Comparison of ENCODE assay signal across 1 cellular context in genomic region chr6:43059168-43060033, GRCh38.
TF ChIP-seq lines count a peak whose summit lies in the region.

TSS of gene KLC4 (plus strand) at chr6:43059631. CDS start at chr6:43061336, 1,705 bp downstream.
TSS of gene MRPL2 (minus strand) at chr6:43059434. CDS start at chr6:43059381, 53 bp downstream.

TF ChIP-seq in HepG2, 621 proteins besides CTCF, POLR2A, EP300 and RAD21 (continued from another document and continues in another):
- no peak for TF ChIP-seq ZBTB33 (CRISPR knock-in tag; IDR thresholded peaks at IDR 0.05)
- no peak; the same call in 1 of the 2 replicates for TF ChIP-seq THAP8 (CRISPR knock-in tag; IDR thresholded peaks at IDR 0.05; ENCODE audit: borderline replicate concordance)
- no peak; the same call in 1 of the 2 replicates for TF ChIP-seq GLI4 (CRISPR knock-in tag; IDR thresholded peaks at IDR 0.05; ENCODE audit: borderline replicate concordance)
- no peak for TF ChIP-seq SAFB2 (CRISPR knock-in tag; IDR thresholded peaks at IDR 0.05; ENCODE audit: borderline replicate concordance, low read depth)
- no peak for TF ChIP-seq ZKSCAN5 (CRISPR knock-in tag; IDR thresholded peaks at IDR 0.05)
- no peak for TF ChIP-seq MED8 (CRISPR knock-in tag; IDR thresholded peaks at IDR 0.05; ENCODE audit: insufficient replicate concordance)
- TF ChIP-seq ZNF549 (CRISPR knock-in tag; IDR thresholded peaks at IDR 0.05), result no peak
- TF ChIP-seq FUBP1 (CRISPR knock-in tag; IDR thresholded peaks at IDR 0.05; ENCODE audit: borderline replicate concordance), result no peak; the same call in 1 of the 2 replicates
- peak; percentile 77 for TF ChIP-seq ZNF598 (CRISPR knock-in tag; IDR thresholded peaks at IDR 0.05; ENCODE audit: borderline replicate concordance)
- TF ChIP-seq ZBTB37 (CRISPR knock-in tag; IDR thresholded peaks at IDR 0.05), result no peak
- no peak for TF ChIP-seq ZNF652 (CRISPR knock-in tag; IDR thresholded peaks at IDR 0.05; ENCODE audit: borderline replicate concordance, low read depth)
- no peak for TF ChIP-seq ZNF704 (CRISPR knock-in tag; IDR thresholded peaks at IDR 0.05; ENCODE audit: borderline replicate concordance)
- no peak for TF ChIP-seq REL (CRISPR knock-in tag; conservative IDR thresholded peaks at IDR 0.05)
- no peak for TF ChIP-seq ZNF256 (CRISPR knock-in tag; conservative IDR thresholded peaks at IDR 0.05)
- no peak for TF ChIP-seq ZFP62 (CRISPR knock-in tag; IDR thresholded peaks at IDR 0.05)
- TF ChIP-seq ZSCAN25 (CRISPR knock-in tag; IDR thresholded peaks at IDR 0.05), result no peak
- no peak for TF ChIP-seq KLF15 (CRISPR knock-in tag; IDR thresholded peaks at IDR 0.05; ENCODE audit: borderline replicate concordance)
- peak; percentile 80; the same call in 1 of the 2 replicates for TF ChIP-seq ZNF441 (CRISPR knock-in tag; IDR thresholded peaks at IDR 0.05; ENCODE audit: borderline replicate concordance)
- no peak for TF ChIP-seq ZNF513 (CRISPR knock-in tag; conservative IDR thresholded peaks at IDR 0.05)
- no peak for TF ChIP-seq TCF12 (IDR thresholded peaks at IDR 0.05)
- TF ChIP-seq TCF12 (CRISPR knock-in tag; IDR thresholded peaks at IDR 0.05), result peak; percentile 60; the same call in 1 of the 2 replicates
- TF ChIP-seq FOXK2 (IDR thresholded peaks at IDR 0.05), result peak; percentile 83
- TF ChIP-seq ZNF24 (IDR thresholded peaks at IDR 0.05), result no peak
- no peak for TF ChIP-seq ZNF75D (CRISPR knock-in tag; IDR thresholded peaks at IDR 0.05; ENCODE audit: borderline replicate concordance)
- TF ChIP-seq SRSF9 (IDR thresholded peaks at IDR 0.05; ENCODE audit: borderline replicate concordance, insufficient read depth, low read depth, low read length, poor library complexity, severe bottlenecking), result no peak
- no peak for TF ChIP-seq ZIK1 (CRISPR knock-in tag; IDR thresholded peaks at IDR 0.05; ENCODE audit: borderline replicate concordance, low read depth)
- no peak; the same call in 1 of the 2 replicates for TF ChIP-seq HHEX (CRISPR knock-in tag; IDR thresholded peaks at IDR 0.05)
- TF ChIP-seq ZFP37 (CRISPR knock-in tag; IDR thresholded peaks at IDR 0.05; ENCODE audit: borderline replicate concordance), result no peak
- TF ChIP-seq ZNF318 (CRISPR knock-in tag; IDR thresholded peaks at IDR 0.05), result no peak
- TF ChIP-seq ZNF766 (CRISPR knock-in tag; IDR thresholded peaks at IDR 0.05; ENCODE audit: borderline replicate concordance), result no peak
- TF ChIP-seq ZMYM2 (CRISPR knock-in tag; IDR thresholded peaks at IDR 0.05), result no peak
- no peak for TF ChIP-seq NR3C1 (CRISPR knock-in tag; IDR thresholded peaks at IDR 0.05)
- TF ChIP-seq DRAP1 (CRISPR knock-in tag; IDR thresholded peaks at IDR 0.05), result peak; percentile 87; the same call in 1 of the 2 replicates
- TF ChIP-seq ZXDC (CRISPR knock-in tag; IDR thresholded peaks at IDR 0.05), result peak; percentile 42; the same call in 1 of the 2 replicates
- TF ChIP-seq PHF20 (CRISPR knock-in tag; IDR thresholded peaks at IDR 0.05), result peak; percentile 98
- TF ChIP-seq YEATS2 (CRISPR knock-in tag; IDR thresholded peaks at IDR 0.05; ENCODE audit: borderline replicate concordance), result peak; percentile 95
- peak; percentile 31; the same call in 1 of the 2 replicates for TF ChIP-seq ZNF124 (CRISPR knock-in tag; IDR thresholded peaks at IDR 0.05)
